Comparison of ENCODE assay signal across 34 cellular contexts in genomic region chr19:40059624-40060023, GRCh38.
"Had no signal": no experiment of that assay in that cellular context is flagged by ENCODE, and none has a peak within 500 bp of the region (broad histone marks: within the 10 kb centered on the region; RNA-seq: fewer than 3 reads in every experiment).

No MANE protein-coding gene starts in this region.

- ATAC-seq: activated CD4-positive, alpha-beta T cell treated with anti-CD3 and anti-CD28 coated beads for 36 hours; activated CD8-positive, alpha-beta memory T cell treated with anti-CD3 and anti-CD28 coated beads, Interleukin-2, amount 10 ng/mL, durations not matched to agents 7 days and 5 days; activated CD8-positive, alpha-beta T cell treated with anti-CD3 and anti-CD28 coated beads, Interleukin-2, amount 10 ng/mL, durations not matched to agents 7 days and 5 days; activated naive CD8-positive, alpha-beta T cell treated with anti-CD3 and anti-CD28 coated beads, Interleukin-2, amount 50 U/mL, for 24 hours; activated T-helper 17 cell treated with anti-CD3 and anti-CD28 coated beads, Interleukin-2, amount 50 U/mL, for 72 hours; body of pancreas; effector memory CD8-positive, alpha-beta T cell; T-helper 17 cell had no signal

- H3K36me3 ChIP-seq: adrenal gland had no signal

- H3K27ac ChIP-seq: adrenal gland, body of pancreas, epithelial cell of prostate had no signal

- DNase-seq: activated CD4-positive, alpha-beta memory T cell treated with anti-CD3 and anti-CD28 coated beads for 36 hours; activated CD4-positive, alpha-beta T cell treated with anti-CD3 and anti-CD28 coated beads for 36 hours; activated CD4-positive, alpha-beta T cell treated with anti-CD3 and anti-CD28 coated beads, Interleukin-2, amount 10 ng/mL, durations not matched to agents 24 days and 14 days; activated CD4-positive, CD25-positive, alpha-beta regulatory T cell; activated CD4-positive, CD25-positive, alpha-beta regulatory T cell treated with anti-CD3 and anti-CD28 coated beads, Interleukin-2, amount 50 U/mL, for 72 hours; activated CD8-positive, alpha-beta memory T cell treated with anti-CD3 and anti-CD28 coated beads, Interleukin-2, amount 10 ng/mL, durations not matched to agents 7 days and 5 days; activated CD8-positive, alpha-beta memory T cell treated with anti-CD3 and anti-CD28 coated beads, Interleukin-2, amount 50 U/mL, for 4 hours; activated CD8-positive, alpha-beta T cell treated with anti-CD3 and anti-CD28 coated beads, Interleukin-2, amount 10 ng/mL, durations not matched to agents 7 days and 5 days; activated effector memory CD4-positive, alpha-beta T cell treated with Interleukin-2 at 50 U/mL for 16 hours; activated gamma-delta T cell treated with Interleukin-2 at 50 U/mL for 16 hours; activated naive CD4-positive, alpha-beta T cell treated with anti-CD3 and anti-CD28 coated beads for 36 hours; activated naive CD8-positive, alpha-beta T cell treated with anti-CD3 and anti-CD28 coated beads for 36 hours; activated naive CD8-positive, alpha-beta T cell treated with anti-CD3 and anti-CD28 coated beads, Interleukin-2, amount 50 U/mL, for 24 hours; activated T-cell treated with anti-CD3 and anti-CD28 coated beads, Interleukin-2, amount 50 U/mL, for 1 hour; adrenal gland; amygdala; aorta; body of pancreas; caudate nucleus; cortex of kidney; dermis blood vessel endothelial cell; effector CD4-positive, alpha-beta T cell; effector memory CD8-positive, alpha-beta T cell; foreskin fibroblast; head of caudate nucleus; hippocampal formation; T-helper 17 cell had no signal

- FAIRE-seq: colon, endometrium, endothelial cell of umbilical vein, frontal cortex had no signal

- H3K4me3 ChIP-seq: adrenal gland, body of pancreas had no signal

- H3K27me3 ChIP-seq: adrenal gland, body of pancreas had no signal

- H3K27me3 Mint-ChIP-seq: activated naive CD4-positive, alpha-beta T cell treated with anti-CD3 and anti-CD28 coated beads, Interleukin-2, amount 50 U/mL, for 24 hours; activated naive CD8-positive, alpha-beta T cell treated with anti-CD3 and anti-CD28 coated beads for 36 hours; T-helper 17 cell had no signal

- H3K4me3 Mint-ChIP-seq: activated CD4-positive, alpha-beta memory T cell treated with anti-CD3 and anti-CD28 coated beads for 36 hours; activated CD4-positive, alpha-beta T cell treated with anti-CD3 and anti-CD28 coated beads for 36 hours; activated CD4-positive, alpha-beta T cell treated with anti-CD3 and anti-CD28 coated beads, Interleukin-2, amount 10 ng/mL, durations not matched to agents 24 days and 14 days; activated CD8-positive, alpha-beta memory T cell treated with anti-CD3 and anti-CD28 coated beads, Interleukin-2, amount 10 ng/mL, durations not matched to agents 7 days and 5 days; activated CD8-positive, alpha-beta T cell treated with anti-CD3 and anti-CD28 coated beads, Interleukin-2, amount 10 ng/mL, durations not matched to agents 7 days and 5 days; activated naive CD4-positive, alpha-beta T cell treated with anti-CD3 and anti-CD28 coated beads for 36 hours; activated naive CD4-positive, alpha-beta T cell treated with anti-CD3 and anti-CD28 coated beads, Interleukin-2, amount 50 U/mL, for 24 hours; activated naive CD8-positive, alpha-beta T cell treated with anti-CD3 and anti-CD28 coated beads for 36 hours; activated naive CD8-positive, alpha-beta T cell treated with anti-CD3 and anti-CD28 coated beads, Interleukin-2, amount 50 U/mL, for 24 hours; activated T-helper 17 cell treated with anti-CD3 and anti-CD28 coated beads, Interleukin-2, amount 50 U/mL, for 72 hours; effector memory CD8-positive, alpha-beta T cell; T-helper 17 cell had no signal

- H3K9me3 ChIP-seq: body of pancreas had no signal

- H3K27ac Mint-ChIP-seq: activated CD4-positive, alpha-beta memory T cell treated with anti-CD3 and anti-CD28 coated beads for 36 hours; activated CD4-positive, alpha-beta T cell treated with anti-CD3 and anti-CD28 coated beads for 36 hours; activated CD4-positive, alpha-beta T cell treated with anti-CD3 and anti-CD28 coated beads, Interleukin-2, amount 10 ng/mL, durations not matched to agents 24 days and 14 days; activated CD8-positive, alpha-beta memory T cell treated with anti-CD3 and anti-CD28 coated beads, Interleukin-2, amount 10 ng/mL, durations not matched to agents 7 days and 5 days; activated CD8-positive, alpha-beta T cell treated with anti-CD3 and anti-CD28 coated beads, Interleukin-2, amount 10 ng/mL, durations not matched to agents 7 days and 5 days; activated naive CD4-positive, alpha-beta T cell treated with anti-CD3 and anti-CD28 coated beads for 36 hours; activated naive CD4-positive, alpha-beta T cell treated with anti-CD3 and anti-CD28 coated beads, Interleukin-2, amount 50 U/mL, for 24 hours; activated naive CD8-positive, alpha-beta T cell treated with anti-CD3 and anti-CD28 coated beads for 36 hours; activated naive CD8-positive, alpha-beta T cell treated with anti-CD3 and anti-CD28 coated beads, Interleukin-2, amount 50 U/mL, for 24 hours; activated T-helper 17 cell treated with anti-CD3 and anti-CD28 coated beads, Interleukin-2, amount 50 U/mL, for 72 hours; effector memory CD8-positive, alpha-beta T cell; T-helper 17 cell had no signal
